ENCODE assay signal across 1 cellular context in the genomic region with DNA sequence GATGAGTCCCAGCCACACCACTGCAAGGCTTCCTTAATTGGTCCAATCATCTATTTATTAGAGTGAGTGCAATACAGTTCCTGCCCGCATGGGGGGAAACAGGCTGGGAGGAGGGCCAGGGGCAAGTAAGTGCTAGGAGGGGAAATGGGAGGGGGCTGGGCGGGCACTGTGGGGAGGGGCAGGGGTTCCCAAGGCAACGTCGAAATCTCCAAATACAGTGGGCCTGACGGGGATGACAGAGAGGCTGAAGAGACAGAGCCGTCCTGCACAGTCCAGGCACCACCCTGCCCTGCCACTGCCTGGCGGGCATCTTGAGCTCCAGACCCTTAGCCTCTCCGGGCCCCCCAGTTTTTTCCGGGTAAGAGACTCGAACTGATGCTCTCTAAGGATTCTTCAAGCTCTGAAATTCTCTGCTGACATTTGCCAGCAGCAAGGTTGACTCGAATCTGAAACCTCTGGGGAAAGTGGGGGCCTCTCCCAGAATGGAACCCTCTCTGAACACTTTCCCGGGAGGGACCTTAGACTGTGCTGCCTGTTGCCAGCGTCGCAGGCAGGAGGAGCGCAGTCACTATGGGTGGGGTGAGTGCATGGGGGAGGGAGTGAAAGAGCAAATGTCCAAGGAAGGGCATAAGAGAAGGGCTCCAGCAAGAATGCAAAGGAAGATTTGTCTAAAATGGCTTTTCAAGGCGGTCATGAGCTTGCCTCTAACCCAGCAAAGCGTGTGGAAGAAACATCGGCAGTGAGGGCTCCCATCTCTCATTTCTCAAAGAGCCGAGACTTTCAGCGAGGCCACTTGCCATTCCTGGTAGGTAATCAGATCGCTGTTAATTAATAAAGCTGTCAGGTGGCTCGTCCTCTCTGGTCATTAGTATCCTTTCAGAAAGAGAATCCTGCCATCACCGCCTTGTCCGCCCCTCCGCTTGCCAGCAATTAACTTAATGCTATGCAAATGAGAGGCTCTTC.
TF ChIP-seq lines count a peak whose summit lies in the region.

No MANE protein-coding gene starts in this region.

TF ChIP-seq in SK-N-SH, 30 proteins besides CTCF, POLR2A, EP300 and RAD21 (continued from another document):
- TF ChIP-seq, protein P1, sequence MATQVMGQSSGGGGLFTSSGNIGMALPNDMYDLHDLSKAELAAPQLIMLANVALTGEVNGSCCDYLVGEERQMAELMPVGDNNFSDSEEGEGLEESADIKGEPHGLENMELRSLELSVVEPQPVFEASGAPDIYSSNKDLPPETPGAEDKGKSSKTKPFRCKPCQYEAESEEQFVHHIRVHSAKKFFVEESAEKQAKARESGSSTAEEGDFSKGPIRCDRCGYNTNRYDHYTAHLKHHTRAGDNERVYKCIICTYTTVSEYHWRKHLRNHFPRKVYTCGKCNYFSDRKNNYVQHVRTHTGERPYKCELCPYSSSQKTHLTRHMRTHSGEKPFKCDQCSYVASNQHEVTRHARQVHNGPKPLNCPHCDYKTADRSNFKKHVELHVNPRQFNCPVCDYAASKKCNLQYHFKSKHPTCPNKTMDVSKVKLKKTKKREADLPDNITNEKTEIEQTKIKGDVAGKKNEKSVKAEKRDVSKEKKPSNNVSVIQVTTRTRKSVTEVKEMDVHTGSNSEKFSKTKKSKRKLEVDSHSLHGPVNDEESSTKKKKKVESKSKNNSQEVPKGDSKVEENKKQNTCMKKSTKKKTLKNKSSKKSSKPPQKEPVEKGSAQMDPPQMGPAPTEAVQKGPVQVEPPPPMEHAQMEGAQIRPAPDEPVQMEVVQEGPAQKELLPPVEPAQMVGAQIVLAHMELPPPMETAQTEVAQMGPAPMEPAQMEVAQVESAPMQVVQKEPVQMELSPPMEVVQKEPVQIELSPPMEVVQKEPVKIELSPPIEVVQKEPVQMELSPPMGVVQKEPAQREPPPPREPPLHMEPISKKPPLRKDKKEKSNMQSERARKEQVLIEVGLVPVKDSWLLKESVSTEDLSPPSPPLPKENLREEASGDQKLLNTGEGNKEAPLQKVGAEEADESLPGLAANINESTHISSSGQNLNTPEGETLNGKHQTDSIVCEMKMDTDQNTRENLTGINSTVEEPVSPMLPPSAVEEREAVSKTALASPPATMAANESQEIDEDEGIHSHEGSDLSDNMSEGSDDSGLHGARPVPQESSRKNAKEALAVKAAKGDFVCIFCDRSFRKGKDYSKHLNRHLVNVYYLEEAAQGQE (IDR thresholded peaks at IDR 0.05; ENCODE audit: low read depth, low read length), result no peak
